ENCODE assay signal across 19 cellular contexts in the genomic region with DNA sequence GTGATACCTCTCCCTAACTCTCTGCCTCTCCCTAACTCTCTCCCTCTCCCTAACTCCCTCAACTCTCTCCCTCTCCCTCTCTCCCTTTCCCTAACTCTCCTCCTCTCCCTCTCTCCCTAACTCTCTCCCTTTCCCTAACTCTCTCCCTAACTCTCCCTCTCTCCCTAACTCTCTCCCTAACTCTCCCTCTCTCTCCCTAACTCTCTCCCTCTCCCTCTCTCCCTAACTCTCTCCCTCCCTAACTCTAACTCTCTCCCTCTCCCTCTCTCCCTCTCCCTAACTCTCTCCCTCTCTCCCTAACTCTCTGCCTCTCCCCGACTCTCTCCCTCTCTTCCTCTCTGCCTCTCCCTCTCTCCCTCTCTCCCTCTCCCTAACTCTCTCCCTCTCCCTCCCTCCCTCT. TPM values are rescaled to one million over a fixed set of nuclear protein-coding genes. Genes with fewer than 3 reads are reported as not detected.
DNase-seq lines count a peak whose midpoint lies in the region; ATAC-seq, FAIRE-seq and TF ChIP-seq lines count a peak whose summit lies in the region.
"Had no signal": no experiment of that assay in that cellular context is flagged by ENCODE, and none has a peak within 500 bp of the region (broad histone marks: within the 10 kb centered on the region; RNA-seq: fewer than 3 reads in every experiment).

No MANE protein-coding gene starts in this region.

- H3K9me1 ChIP-seq in K562 (ENCODE audit: control insufficient read depth, insufficient read depth, low read length), result no peaks in the 10 kb centered on the region

- in situ Hi-C loops in K562 (cut with MboI), result no loop called here

- no TSS peak for BruUV-seq in K562 (replicated peaks; lab: Mats Ljungman, UMichigan)

- peaks cover 3 to 15% (median 12%) of the 10 kb centered on the region in 4 donors for H3K4me1 Mint-ChIP-seq in naive thymus-derived CD8-positive, alpha-beta T cell

- peaks cover 0 to 3% (median 2%) of the 10 kb centered on the region in 3 donors for H3K36me3 Mint-ChIP-seq in naive thymus-derived CD8-positive, alpha-beta T cell

- no peak for TF ChIP-seq EP300 in K562 (IDR thresholded peaks at IDR 0.05; ENCODE audit: low read length)

- POLR2A ChIA-PET in K562 (lab: Yijun Ruan, JAX), result no interaction called here
- POLR2A ChIA-PET in naive thymus-derived CD8-positive, alpha-beta T cell (lab: Charles Lee), result no interaction called here

- H3K4me3 ChIP-seq in K562 (no peak overlapping the region), heart right ventricle (no peak overlapping the region)
- H3K4me3 ChIP-seq: HAP-1 had no signal

- H3K4me1 ChIP-seq in K562 (replicated peaks in 1 of 2; ENCODE audit: control insufficient read depth in 2 of 2, insufficient read depth in 2 of 2, low read length in 2 of 2) (peaks cover 0 to 22% of the 10 kb centered on the region in 2 experiments; a peak in 2 of 5 replicates), heart right ventricle (peaks cover 9 to 24% (median 15%) of the 10 kb centered on the region in 9 donors)
- H3K4me1 ChIP-seq: HAP-1 had no signal

- intact Hi-C loops in K562 (cut with micrococcal nuclease), result no loop called here
- intact Hi-C loops in sciatic nerve (cut with DNase I), result no loop called here
- intact Hi-C loops in heart right ventricle (cut with DNase I), result no loop called here

- H3K9me3 Mint-ChIP-seq in naive thymus-derived CD8-positive, alpha-beta T cell, result peaks cover 0 to 7% (median 3%) of the 10 kb centered on the region in 9 donors
- H3K9me3 Mint-ChIP-seq: HFFc6 had no signal

- H3K4me2 ChIP-seq in K562 (ENCODE audit: insufficient read depth, low read length), result no peak overlapping the region

- no peak for TF ChIP-seq POLR2A in K562 (conservative IDR thresholded peaks at IDR 0.05)

- H3K27ac ChIP-seq in C4-2B, result peak overlapping the region; percentile 82
- H3K27ac ChIP-seq in K562 (ENCODE audit: extremely low read depth, low read depth, low read length), result no peak overlapping the region
- H3K27ac ChIP-seq in heart right ventricle, result no peak overlapping the region
- H3K27ac ChIP-seq: HL-60 had no signal

- H3K9ac ChIP-seq in K562 (ENCODE audit: insufficient read depth in 1 of 2, low read depth in 2 of 2, low read length in 2 of 2), result no peak overlapping the region

- H3K27me3 ChIP-seq in K562 (ENCODE audit: control insufficient read depth in 2 of 2, insufficient read depth in 2 of 2, low read length in 2 of 2) (peaks cover 40 to 64% of the 10 kb centered on the region in 2 experiments), heart right ventricle (peaks cover 15 to 36% (median 32%) of the 10 kb centered on the region in 7 donors)

- TF ChIP-seq CTCF in C4-2B (conservative IDR thresholded peaks at IDR 0.05) (no peak), K562 (IDR thresholded peaks at IDR 0.05 in 2 of 3, conservative IDR thresholded peaks at IDR 0.05 in 1 of 3; ENCODE audit: insufficient read depth in 2 of 3, low read depth in 1 of 3, low read length in 3 of 3) (no peak), heart right ventricle (IDR thresholded peaks at IDR 0.05) (no peak)

- TF ChIP-seq RAD21 in K562 (CRISPR knock-in tag; conservative IDR thresholded peaks at IDR 0.05 in 1 of 2, IDR thresholded peaks at IDR 0.05 in 1 of 2), result no peak

- no CpG with 5 or more reads among the region's 1 CpG for WGBS in K562 (ENCODE audit: insufficient coverage, low coverage, missing lambda C conversion rate)
- WGBS in heart right ventricle, 2 donors, result 50 to 67% methylated on average over 1 of the region's 1 CpG

- no peak overlapping the region for H3K27ac Mint-ChIP-seq in naive thymus-derived CD8-positive, alpha-beta T cell
- H3K27ac Mint-ChIP-seq: B cell, HFFc6 had no signal

- H3K4me3 Mint-ChIP-seq in naive thymus-derived CD8-positive, alpha-beta T cell, result peak overlapping the region in 6 of 10 donors; percentile 10 to 73 (median 31)
- H3K4me3 Mint-ChIP-seq: HFFc6 had no signal

- no peaks in the 10 kb centered on the region for H3K79me2 ChIP-seq in K562 (ENCODE audit: control insufficient read depth, insufficient read depth, low read length)

- H3K27me3 Mint-ChIP-seq in naive thymus-derived CD8-positive, alpha-beta T cell, result peaks cover 16 to 39% (median 28%) of the 10 kb centered on the region in 5 donors

- H3K36me3 ChIP-seq in K562 (ENCODE audit: control insufficient read depth, insufficient read depth, low read length) (no peaks in the 10 kb centered on the region), heart right ventricle (no peaks in the 10 kb centered on the region)
- H3K36me3 ChIP-seq: HAP-1 had no signal

- CTCF ChIA-PET in K562 (lab: Yijun Ruan, JAX; ENCODE audit: low intra/inter-chr PET ratio), result no interaction called here

- no peak for FAIRE-seq in K562 (lab: Jason Lieb, UNC)
- FAIRE-seq: A204.1, G401.6, GM12891 had no signal

- ATAC-seq in K562 (no peak), sciatic nerve (peak; percentile 6), heart right ventricle (no peak)
- ATAC-seq in naive thymus-derived CD8-positive, alpha-beta T cell, result no peak

- DNase-seq in K562 (ENCODE audit: extremely low read depth in 1 of 4, low spot score in 3 of 4), result no peak
- no peak for DNase-seq in naive thymus-derived CD8-positive, alpha-beta T cell
- no peak for DNase-seq in sciatic nerve (ENCODE audit: low spot score)
- no peak for DNase-seq in DMS53 treated with DMSO at 0.1 percent for 48 hours (lab: John Stamatoyannopoulos, UW; ENCODE audit: unreplicated experiment)
- DNase-seq in cerebellar cortex (ENCODE audit: low spot score), result no peak
- no peak for DNase-seq in heart right ventricle
- DNase-seq: C1 segment of cervical spinal cord; CD4-positive, alpha-beta memory T cell; DMS79 treated with DMSO at 0.1 percent for 48 hours; EL; GOT3; HFFc6 had no signal

- no peak overlapping the region for H2AFZ ChIP-seq in K562 (ENCODE audit: low read depth, low read length)

- H4K20me1 ChIP-seq in K562 (replicated peaks; ENCODE audit: control insufficient read depth, insufficient read depth, low read length), result peaks cover 5% of the 10 kb centered on the region

- H3K9me3 ChIP-seq in K562 (replicated peaks; ENCODE audit: control insufficient read depth, insufficient read depth, low read depth, low read length) (0 out of 2 replicates have a peak, but pooled peaks cover 5% of the 10 kb centered on the region), heart right ventricle (peaks cover 0 to 9% (median 0%) of the 10 kb centered on the region in 11 donors)
- H3K9me3 ChIP-seq: HAP-1 had no signal

TF ChIP-seq in K562, 482 proteins besides CTCF, POLR2A, EP300 and RAD21 (continues in another document):
- no peak for TF ChIP-seq TFAM (CRISPR knock-in tag; conservative IDR thresholded peaks at IDR 0.05)
- TF ChIP-seq GATAD2B (IDR thresholded peaks at IDR 0.05; ENCODE audit: borderline replicate concordance), result no peak
- TF ChIP-seq, protein P1, sequence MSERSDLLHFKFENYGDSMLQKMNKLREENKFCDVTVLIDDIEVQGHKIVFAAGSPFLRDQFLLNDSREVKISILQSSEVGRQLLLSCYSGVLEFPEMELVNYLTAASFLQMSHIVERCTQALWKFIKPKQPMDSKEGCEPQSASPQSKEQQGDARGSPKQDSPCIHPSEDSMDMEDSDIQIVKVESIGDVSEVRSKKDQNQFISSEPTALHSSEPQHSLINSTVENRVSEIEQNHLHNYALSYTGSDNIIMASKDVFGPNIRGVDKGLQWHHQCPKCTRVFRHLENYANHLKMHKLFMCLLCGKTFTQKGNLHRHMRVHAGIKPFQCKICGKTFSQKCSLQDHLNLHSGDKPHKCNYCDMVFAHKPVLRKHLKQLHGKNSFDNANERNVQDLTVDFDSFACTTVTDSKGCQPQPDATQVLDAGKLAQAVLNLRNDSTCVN (CRISPR knock-in tag; IDR thresholded peaks at IDR 0.05), result 0 out of 2 replicates have a peak, but pooled peaks have one; percentile 62
- no peak for TF ChIP-seq ZNF316 (IDR thresholded peaks at IDR 0.05)
- peak; percentile 46; the same call in 1 of the 2 replicates for TF ChIP-seq ELF4 (CRISPR knock-in tag; IDR thresholded peaks at IDR 0.05)
- TF ChIP-seq ZNF76 (CRISPR knock-in tag; IDR thresholded peaks at IDR 0.05; ENCODE audit: borderline replicate concordance), result no peak
- TF ChIP-seq, protein P2, sequence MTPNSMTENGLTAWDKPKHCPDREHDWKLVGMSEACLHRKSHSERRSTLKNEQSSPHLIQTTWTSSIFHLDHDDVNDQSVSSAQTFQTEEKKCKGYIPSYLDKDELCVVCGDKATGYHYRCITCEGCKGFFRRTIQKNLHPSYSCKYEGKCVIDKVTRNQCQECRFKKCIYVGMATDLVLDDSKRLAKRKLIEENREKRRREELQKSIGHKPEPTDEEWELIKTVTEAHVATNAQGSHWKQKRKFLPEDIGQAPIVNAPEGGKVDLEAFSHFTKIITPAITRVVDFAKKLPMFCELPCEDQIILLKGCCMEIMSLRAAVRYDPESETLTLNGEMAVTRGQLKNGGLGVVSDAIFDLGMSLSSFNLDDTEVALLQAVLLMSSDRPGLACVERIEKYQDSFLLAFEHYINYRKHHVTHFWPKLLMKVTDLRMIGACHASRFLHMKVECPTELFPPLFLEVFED (CRISPR knock-in tag; conservative IDR thresholded peaks at IDR 0.05), result 0 out of 2 replicates have a peak, but pooled peaks have one; percentile 8

RNA-seq across cellular contexts. Expression of a gene that starts 2.0 kb away (rescaled TPM):
- not detected in 2 replicates for total RNA-seq in K562 (2011; cell fraction: chromatin; rRNA removed; ENCODE audit: low replicate concordance)
- total RNA-seq in K562 (2011; cell fraction: nucleolus; rRNA removed), result not detected in 2 replicates
- not detected in 2 replicates for total RNA-seq in K562 (2011; cell fraction: nucleoplasm; rRNA removed)
- total RNA-seq in K562 (2014; rRNA removed) (not detected in 2 replicates), K562 (2014; rRNA removed; fragmentation: Illumina TruSeq; extraction: Trizol) (not detected in 2 replicates), K562 (2015; rRNA removed; fragmentation: Illumina TruSeq; extraction: Trizol) (not detected in 2 replicates), K562 (2021) (0.09 TPM in 1 of 2 replicates, not detected in the other), sciatic nerve (12.7 TPM), heart right ventricle (1 to 10 TPM in 7 of 10 donors, under 1 TPM in 3; 0.82 to 1.8 (median 1.3) TPM)
- polyA plus RNA-seq in K562 (2011; rRNA removed) (not detected in 2 replicates), K562 (2014; fragmentation: Illumina TruSeq; extraction: Trizol) (not detected in 2 replicates), K562 (2014; fragmentation: Nextera tagmentation; extraction: Ambion mirVana) (not detected), K562 (2014; rRNA removed) (not detected in 2 replicates), heart right ventricle (1 to 10 TPM; 1.1 to 1.5 TPM)
- polyA plus RNA-seq in K562 (2011; cell fraction: cytosol; rRNA removed), result not detected in 2 replicates
- not detected in 2 replicates for polyA plus RNA-seq in K562 (2011; cell fraction: nucleus; rRNA removed)
- polyA plus RNA-seq in K562 (2012), result 0.04 TPM in 1 of 2 replicates, not detected in the other
- polyA minus RNA-seq in K562 (2011; rRNA and poly(A)+ RNA removed), result not detected in 2 replicates
- 0.73 TPM in 1 of 2 replicates, not detected in the other for polyA minus RNA-seq in K562 (2011; cell fraction: cytosol; rRNA and poly(A)+ RNA removed)
- not detected in 2 replicates for polyA minus RNA-seq in K562 (2011; cell fraction: nucleus; rRNA and poly(A)+ RNA removed)
- under 1 TPM; 0.78 to 0.99 TPM for total RNA-seq in naive thymus-derived CD8-positive, alpha-beta T cell
- polyA plus RNA-seq in naive thymus-derived CD8-positive, alpha-beta T cell, result 1 to 10 TPM in 2 of 3 donors, under 1 TPM in 1; 0.69 to 1.5 (median 1.4) TPM
